Comparison of ENCODE assay signal across 10 cellular contexts in genomic region chr19:48470856-48471255, GRCh38. TPM values are rescaled to one million over a fixed set of nuclear protein-coding genes. Genes with fewer than 3 reads are reported as not detected.
A peak's percentile ranks its signal among the peaks of the same experiment; 100 is the strongest.
DNase-seq lines count a peak whose midpoint lies in the region; ATAC-seq, FAIRE-seq and TF ChIP-seq lines count a peak whose summit lies in the region.
"Had no signal": no experiment of that assay in that cellular context is flagged by ENCODE, and none has a peak within 500 bp of the region (broad histone marks: within the 10 kb centered on the region; RNA-seq: fewer than 3 reads in every experiment).

No MANE protein-coding gene starts in this region.

- TF ChIP-seq CTCF in CD8-positive, alpha-beta T cell (IDR thresholded peaks at IDR 0.05) = no peak
- no peak for TF ChIP-seq CTCF in K562 (IDR thresholded peaks at IDR 0.05 in 2 of 3, conservative IDR thresholded peaks at IDR 0.05 in 1 of 3; ENCODE audit: insufficient read depth in 2 of 3, low read depth in 1 of 3, low read length in 3 of 3)
- no peak for TF ChIP-seq CTCF in nephron progenitor cell (IDR thresholded peaks at IDR 0.05)
- no peak for TF ChIP-seq CTCF in WERI-Rb-1 (IDR thresholded peaks at IDR 0.05; ENCODE audit: low read depth, low read length)

- H4K20me1 ChIP-seq in K562 (replicated peaks; ENCODE audit: control insufficient read depth, insufficient read depth, low read length) = peaks cover 16% of the 10 kb centered on the region

- DNase-seq in CD8-positive, alpha-beta T cell = no peak
- DNase-seq in K562 (ENCODE audit: extremely low read depth in 1 of 4, low spot score in 3 of 4) = no peak
- DNase-seq in nephron progenitor cell = no peak
- no peak for DNase-seq in HAP-1 (ENCODE audit: low spot score in 2 of 2)
- no peak for DNase-seq in COR-L47 (lab: John Stamatoyannopoulos, UW)
- DNase-seq in WERI-Rb-1 = no peak
- DNase-seq: DMS79, NCI-H69 had no signal

- H3K27me3 Mint-ChIP-seq in CD8-positive, alpha-beta T cell (ENCODE audit: low read depth) = no peaks in the 10 kb centered on the region
- H3K27me3 Mint-ChIP-seq in IgD-negative memory B cell (no peaks in the 10 kb centered on the region), nephron progenitor cell (ENCODE audit: low read depth, poor library complexity) (peaks cover 5% of the 10 kb centered on the region)

- intact Hi-C loops in CD8-positive, alpha-beta T cell (cut with DNase I, micrococcal nuclease) = no loop called here
- intact Hi-C loops in K562 (cut with micrococcal nuclease) = no loop called here

- in situ Hi-C loops in K562 (cut with MboI) (no loop called here), HAP-1 (cut with MboI; ENCODE audit: low sequenced_read_pairs) (no loop called here)

- no peaks in the 10 kb centered on the region for H3K9me3 Mint-ChIP-seq in CD8-positive, alpha-beta T cell
- H3K9me3 Mint-ChIP-seq in IgD-negative memory B cell = no peaks in the 10 kb centered on the region
- no peaks in the 10 kb centered on the region for H3K9me3 Mint-ChIP-seq in nephron progenitor cell

- peaks cover 15% of the 10 kb centered on the region for H3K4me1 ChIP-seq in CD8-positive, alpha-beta T cell (ENCODE audit: insufficient read depth, low read length)
- H3K4me1 ChIP-seq in K562 (replicated peaks in 1 of 2; ENCODE audit: control insufficient read depth in 2 of 2, insufficient read depth in 2 of 2, low read length in 2 of 2) (peaks cover 7 to 25% of the 10 kb centered on the region in 2 experiments; a peak in 4 of 5 replicates), HAP-1 (peaks cover 3% of the 10 kb centered on the region)

- no peak for TF ChIP-seq POLR2A in K562 (conservative IDR thresholded peaks at IDR 0.05)

- WGBS in K562 (ENCODE audit: insufficient coverage, low coverage, missing lambda C conversion rate) = 89% methylated on average over 10 of the region's 10 CpGs

- peaks cover 27% of the 10 kb centered on the region for H3K36me3 ChIP-seq in CD8-positive, alpha-beta T cell (ENCODE audit: insufficient read depth, low read length)
- peaks cover 57% of the 10 kb centered on the region for H3K36me3 ChIP-seq in K562 (ENCODE audit: control insufficient read depth, insufficient read depth, low read length)
- peaks cover 58% of the 10 kb centered on the region for H3K36me3 ChIP-seq in HAP-1 (replicated peaks)
- H3K36me3 ChIP-seq in WERI-Rb-1 = peaks cover 57% of the 10 kb centered on the region

- peaks cover 16% of the 10 kb centered on the region for H3K79me2 ChIP-seq in K562 (ENCODE audit: control insufficient read depth, insufficient read depth, low read length)

- POLR2A ChIA-PET in CD8-positive, alpha-beta T cell (lab: Charles Lee) = interaction anchor here (0.8 to 2.0 kb wide), 5 partner anchors 9 to 153 kb away, joined by 3 to 8 read pairs (median 6); partner anchors contain the start of gene GRWD1
- POLR2A ChIA-PET in K562 (lab: Yijun Ruan, JAX) = interaction anchor here (0.6 to 1.7 kb wide), 7 partner anchors 10 to 312 kb away, joined by 3 to 9 read pairs (median 4); no protein-coding TSS in a partner anchor

- no TSS peak for BruUV-seq in K562 (replicated peaks; lab: Mats Ljungman, UMichigan)

- no peaks in the 10 kb centered on the region for H3K9me3 ChIP-seq in CD8-positive, alpha-beta T cell (ENCODE audit: low read length)
- H3K9me3 ChIP-seq in K562 (replicated peaks; ENCODE audit: control insufficient read depth, insufficient read depth, low read depth, low read length) (no peaks in the 10 kb centered on the region), HAP-1 (no peaks in the 10 kb centered on the region), WERI-Rb-1 (ENCODE audit: severe bottlenecking) (no peaks in the 10 kb centered on the region)

- CTCF ChIA-PET in CD8-positive, alpha-beta T cell (lab: Charles Lee) = interaction anchor here (0.6 to 2.6 kb wide), 3 partner anchors 9 to 65 kb away, joined by 3 to 16 read pairs (median 3); no protein-coding TSS in a partner anchor
- CTCF ChIA-PET in K562 (lab: Yijun Ruan, JAX; ENCODE audit: low intra/inter-chr PET ratio) = no interaction called here

- TF ChIP-seq RAD21 in K562 (CRISPR knock-in tag; conservative IDR thresholded peaks at IDR 0.05 in 1 of 2, IDR thresholded peaks at IDR 0.05 in 1 of 2) = no peak

- H3K27ac ChIP-seq in CD8-positive, alpha-beta T cell (ENCODE audit: low read depth, low read length) = no peak overlapping the region
- H3K27ac ChIP-seq in K562 (ENCODE audit: extremely low read depth, low read depth, low read length) (no peak overlapping the region), WERI-Rb-1 (no peak overlapping the region)

- peak overlapping the region; percentile 90 for H3K4me3 Mint-ChIP-seq in CD8-positive, alpha-beta T cell
- H3K4me3 Mint-ChIP-seq in IgD-negative memory B cell (peak overlapping the region; percentile 89 to 95 (median 94)), nephron progenitor cell (peak overlapping the region; percentile 92)

- peaks cover 21% of the 10 kb centered on the region for H3K4me1 Mint-ChIP-seq in CD8-positive, alpha-beta T cell (ENCODE audit: low read depth)
- H3K4me1 Mint-ChIP-seq in IgD-negative memory B cell (peaks cover 2 to 13% (median 4%) of the 10 kb centered on the region in 3 donors), nephron progenitor cell (peaks cover 61% of the 10 kb centered on the region)

- H3K36me3 Mint-ChIP-seq in CD8-positive, alpha-beta T cell = peaks cover 55% of the 10 kb centered on the region
- H3K36me3 Mint-ChIP-seq in IgD-negative memory B cell (peaks cover 4% of the 10 kb centered on the region), nephron progenitor cell (ENCODE audit: low read depth) (peaks cover 53% of the 10 kb centered on the region)

- no peak overlapping the region for H3K4me3 ChIP-seq in CD8-positive, alpha-beta T cell (ENCODE audit: low read depth, low read length)
- H3K4me3 ChIP-seq in K562 = no peak overlapping the region
- H3K4me3 ChIP-seq in HAP-1 = no peak overlapping the region
- H3K4me3 ChIP-seq in WERI-Rb-1 (ENCODE audit: low read depth, low read length) = no peak overlapping the region

- peaks cover 3% of the 10 kb centered on the region for H3K9me1 ChIP-seq in K562 (ENCODE audit: control insufficient read depth, insufficient read depth, low read length)

- no peak for ATAC-seq in CD8-positive, alpha-beta T cell
- no peak for ATAC-seq in K562
- ATAC-seq in GM18907 (IDR thresholded peaks at IDR 0.05; ENCODE audit: unreplicated experiment) = no peak

- H2AFZ ChIP-seq in K562 (ENCODE audit: low read depth, low read length) = no peak overlapping the region

- no peak overlapping the region for H3K9ac ChIP-seq in K562 (ENCODE audit: insufficient read depth in 1 of 2, low read depth in 2 of 2, low read length in 2 of 2)

- no peak for TF ChIP-seq EP300 in K562 (IDR thresholded peaks at IDR 0.05; ENCODE audit: low read length)

- no peak overlapping the region for H3K4me2 ChIP-seq in K562 (ENCODE audit: insufficient read depth, low read length)

- H3K27ac Mint-ChIP-seq in CD8-positive, alpha-beta T cell = peak overlapping the region; percentile 41
- no peak overlapping the region for H3K27ac Mint-ChIP-seq in IgD-negative memory B cell
- H3K27ac Mint-ChIP-seq in nephron progenitor cell = peak overlapping the region; percentile 80

- H3K27me3 ChIP-seq in CD8-positive, alpha-beta T cell (ENCODE audit: insufficient read depth, low read length) = no peaks in the 10 kb centered on the region
- H3K27me3 ChIP-seq in K562 (ENCODE audit: control insufficient read depth in 2 of 2, insufficient read depth in 2 of 2, low read length in 2 of 2) (no peaks in the 10 kb centered on the region), HAP-1 (ENCODE audit: low read depth) (no peaks in the 10 kb centered on the region), WERI-Rb-1 (ENCODE audit: insufficient read depth, low read depth, severe bottlenecking) (peaks cover 12% of the 10 kb centered on the region)

- FAIRE-seq in K562 (lab: Jason Lieb, UNC) = no peak

RNA-seq across cellular contexts. Expression of gene CYTH2, which starts 1.7 kb away (rescaled TPM):
- total RNA-seq in CD8-positive, alpha-beta T cell = 10 to 100 TPM; 30.9 to 32.3 TPM
- 31.8 TPM for polyA plus RNA-seq in IgD-negative memory B cell
- total RNA-seq in K562 (2011; cell fraction: chromatin; rRNA removed; ENCODE audit: low replicate concordance) = 79.5 and 196 TPM in 2 replicates
- 87.7 and 88.8 TPM in 2 replicates for total RNA-seq in K562 (2011; cell fraction: nucleolus; rRNA removed)
- 87.0 and 108 TPM in 2 replicates for total RNA-seq in K562 (2011; cell fraction: nucleoplasm; rRNA removed)
- 31.8 and 34.9 TPM in 2 replicates for total RNA-seq in K562 (2014; rRNA removed)
- 14.7 and 15.9 TPM in 2 replicates for total RNA-seq in K562 (2014; rRNA removed; fragmentation: Illumina TruSeq; extraction: Trizol)
- 19.3 and 20.3 TPM in 2 replicates for total RNA-seq in K562 (2015; rRNA removed; fragmentation: Illumina TruSeq; extraction: Trizol)
- total RNA-seq in K562 (2021) = 37.8 and 43.8 TPM in 2 replicates
- polyA plus RNA-seq in K562 (2011; rRNA removed) = 23.8 and 34.3 TPM in 2 replicates
- 28.3 and 30.8 TPM in 2 replicates for polyA plus RNA-seq in K562 (2011; cell fraction: cytosol; rRNA removed)
- polyA plus RNA-seq in K562 (2011; cell fraction: nucleus; rRNA removed) = 96.2 and 120 TPM in 2 replicates
- polyA plus RNA-seq in K562 (2012) = 34.7 and 66.7 TPM in 2 replicates
- 31.5 and 33.7 TPM in 2 replicates for polyA plus RNA-seq in K562 (2014; fragmentation: Illumina TruSeq; extraction: Trizol)
- 1 to 10 TPM; 1.8 to 4.0 TPM for polyA plus RNA-seq in K562 (2014; fragmentation: Nextera tagmentation; extraction: Ambion mirVana)
- polyA plus RNA-seq in K562 (2014; rRNA removed) = 38.1 and 45.2 TPM in 2 replicates
- polyA minus RNA-seq in K562 (2011; rRNA and poly(A)+ RNA removed) = 22.5 and 23.2 TPM in 2 replicates
- polyA minus RNA-seq in K562 (2011; cell fraction: cytosol; rRNA and poly(A)+ RNA removed) = 13.0 and 20.7 TPM in 2 replicates
- 33.0 and 46.9 TPM in 2 replicates for polyA minus RNA-seq in K562 (2011; cell fraction: nucleus; rRNA and poly(A)+ RNA removed)

RNA-seq across cellular contexts. Expression of gene KCNJ14, which starts 15.5 kb away (rescaled TPM):
- total RNA-seq in CD8-positive, alpha-beta T cell = 1 to 10 TPM; 3.7 to 3.9 TPM
- 0.48 TPM for polyA plus RNA-seq in IgD-negative memory B cell
- 5.6 and 11.8 TPM in 2 replicates for total RNA-seq in K562 (2011; cell fraction: chromatin; rRNA removed; ENCODE audit: low replicate concordance)
- total RNA-seq in K562 (2011; cell fraction: nucleolus; rRNA removed) = 6.8 and 8.0 TPM in 2 replicates
- 6.1 and 6.6 TPM in 2 replicates for total RNA-seq in K562 (2011; cell fraction: nucleoplasm; rRNA removed)
- total RNA-seq in K562 (2014; rRNA removed) = 0.18 and 0.41 TPM in 2 replicates
- 0.45 and 0.47 TPM in 2 replicates for total RNA-seq in K562 (2014; rRNA removed; fragmentation: Illumina TruSeq; extraction: Trizol)
- 0.76 and 0.94 TPM in 2 replicates for total RNA-seq in K562 (2015; rRNA removed; fragmentation: Illumina TruSeq; extraction: Trizol)
- 1.4 and 1.6 TPM in 2 replicates for total RNA-seq in K562 (2021)
- 0.54 and 0.74 TPM in 2 replicates for polyA plus RNA-seq in K562 (2011; rRNA removed)
- polyA plus RNA-seq in K562 (2011; cell fraction: cytosol; rRNA removed) = 0.37 and 0.38 TPM in 2 replicates
- 2.4 and 2.6 TPM in 2 replicates for polyA plus RNA-seq in K562 (2011; cell fraction: nucleus; rRNA removed)
- polyA plus RNA-seq in K562 (2012) = 0.52 and 0.83 TPM in 2 replicates
- polyA plus RNA-seq in K562 (2014; fragmentation: Illumina TruSeq; extraction: Trizol) = 0.46 and 0.49 TPM in 2 replicates
- under 1 TPM; 0.15 to 0.38 TPM for polyA plus RNA-seq in K562 (2014; fragmentation: Nextera tagmentation; extraction: Ambion mirVana)
- polyA plus RNA-seq in K562 (2014; rRNA removed) = 0.59 and 1.2 TPM in 2 replicates
- polyA minus RNA-seq in K562 (2011; rRNA and poly(A)+ RNA removed) = 0.91 and 1.2 TPM in 2 replicates
- polyA minus RNA-seq in K562 (2011; cell fraction: cytosol; rRNA and poly(A)+ RNA removed) = 1.0 and 1.3 TPM in 2 replicates
- 0.89 and 1.3 TPM in 2 replicates for polyA minus RNA-seq in K562 (2011; cell fraction: nucleus; rRNA and poly(A)+ RNA removed)

RNA-seq across cellular contexts. Expression of gene GRWD1, which starts 25.1 kb away (rescaled TPM):
- total RNA-seq in CD8-positive, alpha-beta T cell = 10 to 100 TPM; 36.1 to 41.7 TPM
- 40.3 TPM for polyA plus RNA-seq in IgD-negative memory B cell
- 26.3 and 57.2 TPM in 2 replicates for total RNA-seq in K562 (2011; cell fraction: chromatin; rRNA removed; ENCODE audit: low replicate concordance)
- 42.0 and 43.3 TPM in 2 replicates for total RNA-seq in K562 (2011; cell fraction: nucleolus; rRNA removed)
- total RNA-seq in K562 (2011; cell fraction: nucleoplasm; rRNA removed) = 29.6 and 33.7 TPM in 2 replicates
- 44.0 and 48.7 TPM in 2 replicates for total RNA-seq in K562 (2014; rRNA removed)
- 20.4 and 21.2 TPM in 2 replicates for total RNA-seq in K562 (2014; rRNA removed; fragmentation: Illumina TruSeq; extraction: Trizol)
- total RNA-seq in K562 (2015; rRNA removed; fragmentation: Illumina TruSeq; extraction: Trizol) = 47.2 and 50.6 TPM in 2 replicates
- total RNA-seq in K562 (2021) = 87.2 and 88.2 TPM in 2 replicates
- polyA plus RNA-seq in K562 (2011; rRNA removed) = 22.2 and 22.4 TPM in 2 replicates
- 20.0 and 52.3 TPM in 2 replicates for polyA plus RNA-seq in K562 (2011; cell fraction: cytosol; rRNA removed)
- polyA plus RNA-seq in K562 (2011; cell fraction: nucleus; rRNA removed) = 13.5 and 20.7 TPM in 2 replicates
- polyA plus RNA-seq in K562 (2012) = 26.6 and 47.2 TPM in 2 replicates
- 24.5 and 44.3 TPM in 2 replicates for polyA plus RNA-seq in K562 (2014; fragmentation: Illumina TruSeq; extraction: Trizol)
- polyA plus RNA-seq in K562 (2014; fragmentation: Nextera tagmentation; extraction: Ambion mirVana) = 1 to 10 TPM; 1.5 to 2.6 TPM
- polyA plus RNA-seq in K562 (2014; rRNA removed) = 51.4 and 55.4 TPM in 2 replicates
- 11.4 and 14.9 TPM in 2 replicates for polyA minus RNA-seq in K562 (2011; rRNA and poly(A)+ RNA removed)
- polyA minus RNA-seq in K562 (2011; cell fraction: cytosol; rRNA and poly(A)+ RNA removed) = 25.1 and 33.2 TPM in 2 replicates
- 12.3 and 17.1 TPM in 2 replicates for polyA minus RNA-seq in K562 (2011; cell fraction: nucleus; rRNA and poly(A)+ RNA removed)

RNA-seq across cellular contexts. Expression of gene LMTK3, which starts 40.8 kb away (rescaled TPM):
- 10 to 100 TPM; 13.7 to 16.9 TPM for total RNA-seq in CD8-positive, alpha-beta T cell
- polyA plus RNA-seq in IgD-negative memory B cell (not detected), K562 (2011; rRNA removed) (0.35 and 0.66 TPM in 2 replicates), K562 (2014; fragmentation: Illumina TruSeq; extraction: Trizol) (1.1 and 2.1 TPM in 2 replicates), K562 (2014; fragmentation: Nextera tagmentation; extraction: Ambion mirVana) (not detected), K562 (2014; rRNA removed) (2.8 and 3.3 TPM in 2 replicates)
- 1.5 and 3.5 TPM in 2 replicates for total RNA-seq in K562 (2011; cell fraction: chromatin; rRNA removed; ENCODE audit: low replicate concordance)
- 3.8 and 4.1 TPM in 2 replicates for total RNA-seq in K562 (2011; cell fraction: nucleolus; rRNA removed)
- total RNA-seq in K562 (2011; cell fraction: nucleoplasm; rRNA removed) = 1.5 and 2.4 TPM in 2 replicates
- total RNA-seq in K562 (2014; rRNA removed) (4.9 and 5.1 TPM in 2 replicates), K562 (2014; rRNA removed; fragmentation: Illumina TruSeq; extraction: Trizol) (0.45 and 0.76 TPM in 2 replicates), K562 (2015; rRNA removed; fragmentation: Illumina TruSeq; extraction: Trizol) (2.0 and 2.5 TPM in 2 replicates), K562 (2021) (10.2 and 12.3 TPM in 2 replicates)
- polyA plus RNA-seq in K562 (2011; cell fraction: cytosol; rRNA removed) = 0.53 and 1.7 TPM in 2 replicates
- 1.5 and 2.7 TPM in 2 replicates for polyA plus RNA-seq in K562 (2011; cell fraction: nucleus; rRNA removed)
- 3.7 and 4.7 TPM in 2 replicates for polyA plus RNA-seq in K562 (2012)
- 0.14 and 0.15 TPM in 2 replicates for polyA minus RNA-seq in K562 (2011; rRNA and poly(A)+ RNA removed)
- polyA minus RNA-seq in K562 (2011; cell fraction: cytosol; rRNA and poly(A)+ RNA removed) = 2.3 and 3.2 TPM in 2 replicates
- polyA minus RNA-seq in K562 (2011; cell fraction: nucleus; rRNA and poly(A)+ RNA removed) = 1.1 and 1.2 TPM in 2 replicates

Comparison
In these comparisons a context has a peak if more than half of its experiments do, and no peak if none do; other contexts are left out.
1. H3K27ac Mint-ChIP-seq: peak in CD8-positive, alpha-beta T cell (single experiment) and nephron progenitor cell (single experiment); none in IgD-negative memory B cell (0 of 3).
2. Peak in every context shown above with its lines, with median percentiles within 50 percentile points of each other: H3K4me3 Mint-ChIP-seq.